ENCODE assay signal across 8 cellular contexts in genomic region chr2:127388423-127389164, GRCh38. TPM values are rescaled to one million over a fixed set of nuclear protein-coding genes. Genes with fewer than 3 reads are reported as not detected.
DNase-seq lines count a peak whose midpoint lies in the region; ATAC-seq and TF ChIP-seq lines count a peak whose summit lies in the region.

No MANE protein-coding gene starts in this region.

- H2AFZ ChIP-seq in GM23338 = peak overlapping the region; percentile 99

- H3K27ac Mint-ChIP-seq in GM23338 = peak overlapping the region; percentile 98
- peak overlapping the region; percentile 97 for H3K27ac Mint-ChIP-seq in dendritic cell treated with granulocyte-macrophage colony-stimulating factor and Interleukin-4, amounts not matched to agents 40 ng/mL and 50 ng/mL, for 4 days
- peak overlapping the region; percentile 28 for H3K27ac Mint-ChIP-seq in neural crest cell (ENCODE audit: unreplicated experiment)

- no peaks in the 10 kb centered on the region for H3K9me3 ChIP-seq in ES-I3 (ENCODE audit: control insufficient read depth, insufficient read depth, low read length)
- peaks cover 6% of the 10 kb centered on the region; the same call in 1 of the 2 replicates for H3K9me3 ChIP-seq in NT2/D1 (ENCODE audit: insufficient read depth, low read length)

- H3K36me3 ChIP-seq in ES-I3 (ENCODE audit: insufficient read depth, low read length) (no peaks in the 10 kb centered on the region), GM23338 (ENCODE audit: insufficient read depth) (no peaks in the 10 kb centered on the region), NT2/D1 (ENCODE audit: insufficient read depth, insufficient read length, low read length) (no peaks in the 10 kb centered on the region)

- ATAC-seq in GM23338 = no peak

- peak; percentile 19 for DNase-seq in GM23338 (ENCODE audit: low spot score)
- no peak for DNase-seq in NT2/D1 (ENCODE audit: low read depth, low spot score)
- no peak for DNase-seq in neural crest cell (ENCODE audit: low read depth, low spot score)
- DNase-seq in stimulated activated CD4-positive, alpha-beta T cell treated with anti-CD3 and anti-CD28 coated beads, Interleukin-2, amount 100 ng/mL, for 48 hours = no peak
- no peak for DNase-seq in KG1 (lab: John Stamatoyannopoulos, UW)
- no peak for DNase-seq in mesenteric fat pad (ENCODE audit: low spot score)

- peak overlapping the region; percentile 86; the same call in 1 of the 2 replicates for H3K27ac ChIP-seq in GM23338 (ENCODE audit: low read depth)

- H3K27me3 Mint-ChIP-seq in GM23338 (ENCODE audit: insufficient read depth, low read depth, poor library complexity) (peaks cover 3% of the 10 kb centered on the region), neural crest cell (ENCODE audit: low read depth) (peaks cover 6% of the 10 kb centered on the region)
- no peaks in the 10 kb centered on the region for H3K27me3 Mint-ChIP-seq in dendritic cell treated with granulocyte-macrophage colony-stimulating factor and Interleukin-4, amounts not matched to agents 40 ng/mL and 50 ng/mL, for 4 days

- peaks cover 11% of the 10 kb centered on the region; the same call in 1 of the 2 replicates for H3K4me1 ChIP-seq in ES-I3 (ENCODE audit: insufficient read depth, low read length)
- peaks cover 23% of the 10 kb centered on the region for H3K4me1 ChIP-seq in GM23338 (ENCODE audit: insufficient read depth)
- H3K4me1 ChIP-seq in NT2/D1 (ENCODE audit: insufficient read depth, insufficient read length) = no peaks in the 10 kb centered on the region

- H3K79me2 ChIP-seq in GM23338 (replicated peaks; ENCODE audit: insufficient read depth) = peaks cover 34% of the 10 kb centered on the region

- H3K36me3 Mint-ChIP-seq in GM23338 (ENCODE audit: low read depth) (peaks cover 6% of the 10 kb centered on the region), neural crest cell (ENCODE audit: low read depth) (peaks cover 4% of the 10 kb centered on the region)
- H3K36me3 Mint-ChIP-seq in dendritic cell treated with granulocyte-macrophage colony-stimulating factor and Interleukin-4, amounts not matched to agents 40 ng/mL and 50 ng/mL, for 4 days (ENCODE audit: low read depth) = peaks cover 21% of the 10 kb centered on the region

- no peaks in the 10 kb centered on the region for H3K9me2 ChIP-seq in GM23338 (ENCODE audit: insufficient read depth)

- H3K4me3 ChIP-seq in GM23338 (peak overlapping the region; percentile 73), NT2/D1 (ENCODE audit: insufficient read length, low read depth) (peak overlapping the region; percentile 58)

- H3F3A ChIP-seq in GM23338 (replicated peaks; ENCODE audit: low read depth) = 0 out of 2 replicates have a peak, but pooled peaks cover 7% of the 10 kb centered on the region

- H3K4me1 Mint-ChIP-seq in GM23338 (peaks cover 19% of the 10 kb centered on the region), neural crest cell (peaks cover 39% of the 10 kb centered on the region)
- H3K4me1 Mint-ChIP-seq in dendritic cell treated with granulocyte-macrophage colony-stimulating factor and Interleukin-4, amounts not matched to agents 40 ng/mL and 50 ng/mL, for 4 days (ENCODE audit: low read depth) = peaks cover 67% of the 10 kb centered on the region

- H3K27me3 ChIP-seq in GM23338 (ENCODE audit: insufficient read depth) = no peaks in the 10 kb centered on the region
- H3K27me3 ChIP-seq in NT2/D1 (ENCODE audit: insufficient read depth, insufficient read length) = no peaks in the 10 kb centered on the region

- H3K4me2 ChIP-seq in GM23338 = peak overlapping the region; percentile 98

- H3K4me3 Mint-ChIP-seq in GM23338 (peak overlapping the region; percentile 81), neural crest cell (peak overlapping the region; percentile 84)
- peak overlapping the region; percentile 82 for H3K4me3 Mint-ChIP-seq in dendritic cell treated with granulocyte-macrophage colony-stimulating factor and Interleukin-4, amounts not matched to agents 40 ng/mL and 50 ng/mL, for 4 days

- H3K9ac ChIP-seq in ES-I3 (ENCODE audit: low read depth, low read length) = peak overlapping the region; percentile 70; the same call in 1 of the 2 replicates
- peak overlapping the region; percentile 94 for H3K9ac ChIP-seq in NT2/D1 (ENCODE audit: insufficient read length, low read depth)

- peaks cover 18% of the 10 kb centered on the region for H4K20me1 ChIP-seq in GM23338 (replicated peaks; ENCODE audit: insufficient read depth)

- intact Hi-C loops in dendritic cell treated with granulocyte-macrophage colony-stimulating factor and Interleukin-4, amounts not matched to agents 40 ng/mL and 50 ng/mL, for 4 days (cut with micrococcal nuclease) = no loop called here

- no peaks in the 10 kb centered on the region for H3K9me3 Mint-ChIP-seq in GM23338
- no peaks in the 10 kb centered on the region for H3K9me3 Mint-ChIP-seq in dendritic cell treated with granulocyte-macrophage colony-stimulating factor and Interleukin-4, amounts not matched to agents 40 ng/mL and 50 ng/mL, for 4 days
- no peaks in the 10 kb centered on the region for H3K9me3 Mint-ChIP-seq in neural crest cell

- TF ChIP-seq CTCF in GM23338 (conservative IDR thresholded peaks at IDR 0.05; ENCODE audit: low read depth in 2 of 2) (no peak), neural crest cell (conservative IDR thresholded peaks at IDR 0.05) (no peak)

TF ChIP-seq in GM23338, 12 proteins besides CTCF, POLR2A, EP300 and RAD21:
- TF ChIP-seq NANOG (IDR thresholded peaks at IDR 0.05; ENCODE audit: borderline replicate concordance) (no peak), ZNF114 (CRISPR knock-in tag; IDR thresholded peaks at IDR 0.05) (no peak), STAT1 (IDR thresholded peaks at IDR 0.05; ENCODE audit: unreplicated experiment) (no peak)

RNA-seq across cellular contexts. Expression of gene MAP3K2, which starts 0.8 kb away (rescaled TPM):
- 23.5 and 24.7 TPM in 2 replicates for total RNA-seq in GM23338 (2014; rRNA removed; shearing (Covaris generic))
- polyA plus RNA-seq in GM23338 (2016; fragmentation: Nextera tagmentation; extraction: Ambion mirVana) = 7.3 and 10.2 TPM in 2 replicates
- total RNA-seq in neural crest cell (31.5 and 35.1 TPM in 2 replicates), mesenteric fat pad (62.0 TPM)

RNA-seq across cellular contexts. Expression of gene PROC, which starts 29.6 kb away (rescaled TPM):
- total RNA-seq in GM23338 (2014; rRNA removed; shearing (Covaris generic)) = 1.2 and 1.7 TPM in 2 replicates
- 2.4 and 2.7 TPM in 2 replicates for polyA plus RNA-seq in GM23338 (2016; fragmentation: Nextera tagmentation; extraction: Ambion mirVana)
- not detected in 2 replicates for total RNA-seq in neural crest cell
- not detected for total RNA-seq in mesenteric fat pad

Comparison
In these comparisons a context has a peak if more than half of its experiments do, and no peak if none do; other contexts are left out.
1. H3K27ac Mint-ChIP-seq: peak in every context shown above with its lines; median percentile 98 in GM23338; 97 in dendritic cell treated with granulocyte-macrophage colony-stimulating factor and Interleukin-4, amounts not matched to agents 40 ng/mL and 50 ng/mL, for 4 days; 28 in neural crest cell.